1 cellular context compared by ENCODE assay signal in the genomic region with DNA sequence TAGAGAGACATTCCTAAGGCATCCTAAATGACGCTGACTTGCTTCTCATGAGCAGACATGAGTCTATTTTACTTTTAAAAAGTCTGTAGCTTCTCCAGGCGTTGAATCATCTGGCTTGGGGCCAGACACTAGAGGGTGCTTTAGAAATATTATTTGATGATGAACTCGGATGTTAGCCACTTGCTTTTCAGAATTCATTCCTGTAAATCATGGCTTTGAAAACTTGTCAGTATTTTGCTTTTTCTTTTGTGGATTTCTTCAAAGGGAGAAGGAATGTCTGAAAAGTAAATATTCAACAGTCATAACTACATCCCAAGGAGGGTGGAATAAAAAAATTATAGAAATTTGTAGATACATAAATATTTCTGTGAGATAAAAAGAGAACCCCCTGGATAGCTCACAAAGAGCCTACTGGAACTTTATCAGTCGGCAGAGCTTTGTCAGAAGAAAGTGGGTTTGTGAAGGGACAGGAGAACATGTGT.
TF ChIP-seq lines count a peak whose summit lies in the region.

No MANE protein-coding gene starts in this region.

TF ChIP-seq in GM23338, 12 proteins besides CTCF, POLR2A, EP300 and RAD21 (continued from another document):
- no peak for TF ChIP-seq ZNF462 (CRISPR knock-in tag; IDR thresholded peaks at IDR 0.05)
TF ChIP-seq in GM23338: peak in this region for 0.
